8 cellular contexts compared by ENCODE assay signal in the genomic region with DNA sequence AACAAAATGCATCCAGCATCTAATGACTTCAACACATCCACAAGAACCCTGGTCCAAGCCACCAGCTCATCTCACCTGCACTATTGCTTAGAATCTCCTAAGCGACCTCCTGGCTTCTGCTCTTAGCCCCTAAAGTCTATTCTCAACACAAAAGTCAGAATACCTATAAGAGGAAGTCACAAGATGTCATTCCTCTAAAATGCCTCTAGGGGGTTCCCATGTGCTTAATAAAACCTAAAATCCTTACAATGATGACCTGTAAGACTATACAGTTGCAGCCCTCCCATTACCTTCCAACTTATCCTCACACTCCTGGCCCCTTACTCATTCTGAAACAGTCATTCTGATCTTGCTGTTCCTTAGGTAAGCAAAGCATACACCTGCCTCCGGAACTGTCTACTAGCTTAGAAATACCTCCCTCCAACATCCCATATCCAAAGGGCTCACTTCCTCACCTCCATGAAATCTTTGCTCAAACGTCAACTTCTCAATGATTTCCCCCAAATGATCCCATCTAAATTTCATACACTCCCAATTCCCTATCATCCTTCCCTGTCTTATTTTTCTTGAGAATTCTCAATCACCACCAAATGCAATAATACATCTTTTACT. TPM values are rescaled to one million over a fixed set of nuclear protein-coding genes. Genes with fewer than 3 reads are reported as not detected.
DNase-seq lines count a peak whose midpoint lies in the region; ATAC-seq and TF ChIP-seq lines count a peak whose summit lies in the region.

No MANE protein-coding gene starts in this region.

- no peaks in the 10 kb centered on the region for H3K36me3 ChIP-seq in Karpas-422 (ENCODE audit: insufficient read depth, low read length)

- peaks cover 84% of the 10 kb centered on the region for H3K4me1 Mint-ChIP-seq in progenitor cell of endocrine pancreas (ENCODE audit: low read depth)

- H3K4me1 ChIP-seq in Karpas-422 (ENCODE audit: low read length): peaks cover 8% of the 10 kb centered on the region

- H3K9ac ChIP-seq in Karpas-422 (ENCODE audit: low read length): no peak overlapping the region

- H3K9me2 ChIP-seq in Karpas-422 (replicated peaks; ENCODE audit: insufficient read depth, low read length): no peaks in the 10 kb centered on the region

- no peaks in the 10 kb centered on the region for H3K9me3 ChIP-seq in Karpas-422 (ENCODE audit: low read length)

- no peak overlapping the region for H3K4me3 ChIP-seq in Karpas-422 (ENCODE audit: low read length)
- H3K4me3 ChIP-seq in fibroblast of pulmonary artery (replicated peaks; ENCODE audit: low read depth, low read length): no peak overlapping the region

- H3K4me3 Mint-ChIP-seq in progenitor cell of endocrine pancreas (ENCODE audit: low read depth): no peak overlapping the region

- peak; percentile 77 for ATAC-seq in GM21528 (IDR thresholded peaks at IDR 0.05; ENCODE audit: low FRiP score, unreplicated experiment)

- no peaks in the 10 kb centered on the region for H3K9me3 Mint-ChIP-seq in progenitor cell of endocrine pancreas (ENCODE audit: low read depth)

- H3K27ac Mint-ChIP-seq in progenitor cell of endocrine pancreas: peak overlapping the region; percentile 1

- H3K79me2 ChIP-seq in Karpas-422 (ENCODE audit: low read length): no peaks in the 10 kb centered on the region

- H3K27me3 ChIP-seq in Karpas-422 (ENCODE audit: low read length): no peaks in the 10 kb centered on the region

- no peak overlapping the region for H2AFZ ChIP-seq in Karpas-422 (ENCODE audit: low read length)

- DNase-seq in NCI-H510A treated with DMSO at 0.1 percent for 48 hours (lab: John Stamatoyannopoulos, UW): peak; percentile 23
- no peak for DNase-seq in NCI-H510A (lab: John Stamatoyannopoulos, UW)
- peak; percentile 80 for DNase-seq in Karpas-422
- DNase-seq in SKM-1 (lab: John Stamatoyannopoulos, UW; ENCODE audit: unreplicated experiment): peak; percentile 71
- DNase-seq in fibroblast of pulmonary artery (ENCODE audit: low read depth): peak; percentile 66
- no peak for DNase-seq in progenitor cell of endocrine pancreas (ENCODE audit: low spot score, unreplicated experiment)
- DNase-seq in NCI-H1436 treated with DMSO at 0.1 percent for 48 hours (lab: John Stamatoyannopoulos, UW): no peak

- peaks cover 3% of the 10 kb centered on the region for H3K36me3 Mint-ChIP-seq in progenitor cell of endocrine pancreas (ENCODE audit: insufficient read depth)

- H3K27ac ChIP-seq in Karpas-422 (ENCODE audit: low read length): no peak overlapping the region

- no peaks in the 10 kb centered on the region for H4K20me1 ChIP-seq in Karpas-422 (ENCODE audit: insufficient read depth, low read depth, low read length)

- TF ChIP-seq CTCF in fibroblast of pulmonary artery (IDR thresholded peaks at IDR 0.05; ENCODE audit: low read length, missing control alignments): peak; percentile 72
- peak; percentile 65 for TF ChIP-seq CTCF in progenitor cell of endocrine pancreas (IDR thresholded peaks at IDR 0.05; ENCODE audit: unreplicated experiment)

- H3K4me2 ChIP-seq in Karpas-422 (ENCODE audit: low read depth, low read length, poor library complexity, severe bottlenecking): no peak overlapping the region

- H3K27me3 Mint-ChIP-seq in progenitor cell of endocrine pancreas: no peaks in the 10 kb centered on the region

RNA-seq across cellular contexts. Expression of a gene that starts 10.0 kb away (rescaled TPM):
- 1.1 and 3.3 TPM in 2 replicates for total RNA-seq in Karpas-422 (2014; rRNA removed; shearing (Covaris generic); ENCODE audit: low replicate concordance)
- 59.4 and 63.2 TPM in 2 replicates for total RNA-seq in progenitor cell of endocrine pancreas

RNA-seq across cellular contexts. Expression of a gene that starts 11.0 kb away (rescaled TPM):
- 12.2 and 17.6 TPM in 2 replicates for total RNA-seq in Karpas-422 (2014; rRNA removed; shearing (Covaris generic); ENCODE audit: low replicate concordance)
- total RNA-seq in progenitor cell of endocrine pancreas: 39.4 and 45.1 TPM in 2 replicates

RNA-seq across cellular contexts. Expression of a gene that starts 23.3 kb away (rescaled TPM):
- 6.6 and 10.1 TPM in 2 replicates for total RNA-seq in Karpas-422 (2014; rRNA removed; shearing (Covaris generic); ENCODE audit: low replicate concordance)
- total RNA-seq in progenitor cell of endocrine pancreas: 22.6 and 23.5 TPM in 2 replicates

Comparison
In these comparisons a context has a peak if more than half of its experiments do, and no peak if none do; other contexts are left out.
1. DNase-seq: peak in NCI-H510A treated with DMSO at 0.1 percent for 48 hours (single experiment), Karpas-422 (single experiment), SKM-1 (single experiment) and fibroblast of pulmonary artery (single experiment); none in NCI-H510A (single experiment), progenitor cell of endocrine pancreas (single experiment) and NCI-H1436 treated with DMSO at 0.1 percent for 48 hours (single experiment).
2. RNA of a gene that starts 10.0 kb away (total RNA-seq): 59.4 to 63.2 TPM in progenitor cell of endocrine pancreas; 1.1 to 3.3 TPM in Karpas-422; every median in the first group is over 10 times any median in the second.